In the genomic region with DNA sequence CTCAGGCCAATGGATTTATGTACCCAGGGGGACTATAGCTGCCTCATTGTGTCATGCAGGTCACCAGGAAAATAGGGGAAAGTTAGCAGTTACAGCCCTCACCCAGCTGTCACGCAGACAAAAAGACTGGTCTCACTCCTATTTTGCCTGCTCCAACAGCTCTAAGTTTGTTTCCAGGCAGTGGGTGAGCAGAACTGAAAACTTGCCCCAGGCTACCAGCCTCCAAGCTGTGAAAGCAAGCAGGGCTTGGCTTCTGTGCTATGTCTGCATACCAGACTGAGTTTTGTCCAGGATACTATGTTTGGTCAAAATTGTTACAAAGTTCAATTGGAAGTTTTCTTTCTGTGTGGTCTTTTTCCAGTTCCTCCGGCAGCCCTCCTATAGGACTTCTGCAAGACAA, we compare ENCODE assay signal across 30 cellular contexts.
"Had no signal": no experiment of that assay in that cellular context is flagged by ENCODE, and none has a peak within 500 bp of the region (broad histone marks: within the 10 kb centered on the region; RNA-seq: fewer than 3 reads in every experiment).

No MANE protein-coding gene starts in this region.

- DNase-seq: activated effector memory CD4-positive, alpha-beta T cell treated with anti-CD3 and anti-CD28 coated beads, Interleukin-2, amount 50 U/mL, for 16 hours; activated effector memory CD4-positive, alpha-beta T cell treated with Interleukin-2 at 50 U/mL for 16 hours; activated gamma-delta T cell; activated gamma-delta T cell treated with Interleukin-2 at 50 U/mL for 16 hours; activated naive CD4-positive, alpha-beta T cell; activated naive CD4-positive, alpha-beta T cell treated with anti-CD3 and anti-CD28 coated beads for 36 hours; activated naive CD4-positive, alpha-beta T cell treated with anti-CD3 and anti-CD28 coated beads, Interleukin-2, amount 10 ng/mL, durations not matched to agents 7 days and 5 days; activated naive CD4-positive, alpha-beta T cell treated with anti-CD3 and anti-CD28 coated beads, Interleukin-2, amount 50 U/mL, for 16 hours; activated naive CD4-positive, alpha-beta T cell treated with Interleukin-2 at 50 U/mL for 16 hours; activated naive CD8-positive, alpha-beta T cell treated with anti-CD3 and anti-CD28 coated beads for 36 hours; activated naive CD8-positive, alpha-beta T cell treated with anti-CD3 and anti-CD28 coated beads, Interleukin-2, amount 10 ng/mL, durations not matched to agents 7 days and 5 days; activated naive CD8-positive, alpha-beta T cell treated with anti-CD3 and anti-CD28 coated beads, Interleukin-2, amount 50 U/mL, for 24 hours; activated T-cell treated with anti-CD3 and anti-CD28 coated beads, Interleukin-2, amount 50 U/mL, for 1 hour; activated T-cell treated with anti-CD3 and anti-CD28 coated beads, Interleukin-2, amount 50 U/mL, for 24 hours; activated T-cell treated with anti-CD3 and anti-CD28 coated beads, Interleukin-2, amount 50 U/mL, for 4 hours; activated T-cell treated with anti-CD3 and anti-CD28 coated beads, Interleukin-2, amount 50 U/mL, for 48 hours; activated T-cell treated with anti-CD3 and anti-CD28 coated beads, Interleukin-2, amount 50 U/mL, for 72 hours; adrenal gland; amniotic stem cell; amygdala; anterior cingulate cortex; aorta; body of pancreas; brain microvascular endothelial cell; caudate nucleus; central memory CD4-positive, alpha-beta T cell; cerebellar nuclear complex had no signal

- H3K4me1 ChIP-seq: adrenal gland, ascending aorta, body of pancreas, breast epithelium had no signal

- H3K9me3 ChIP-seq: adrenal gland, ascending aorta, body of pancreas had no signal

- H3K27me3 ChIP-seq: adrenal gland, ascending aorta, body of pancreas, brain microvascular endothelial cell, cardiac muscle cell had no signal

- H3K36me3 ChIP-seq: adrenal gland, ascending aorta, brain microvascular endothelial cell, breast epithelium, cardiac muscle cell had no signal

- H3K27ac ChIP-seq: adrenal gland, ascending aorta, body of pancreas, brain microvascular endothelial cell, breast epithelium, cardiac muscle cell had no signal

- H3K4me3 ChIP-seq: adrenal gland, ascending aorta, body of pancreas, breast epithelium, cardiac muscle cell had no signal
